Comparison of ENCODE assay signal across 1 cellular context in genomic region chrX:68823413-68824151, GRCh38.
A peak's percentile ranks its signal among the peaks of the same experiment; 100 is the strongest.
TF ChIP-seq lines count a peak whose summit lies in the region.

No MANE protein-coding gene starts in this region.

TF ChIP-seq in K562, 482 proteins besides CTCF, POLR2A, EP300 and RAD21:
- no peak for TF ChIP-seq SNAPC5 (CRISPR knock-in tag; IDR thresholded peaks at IDR 0.05)
- TF ChIP-seq MEIS2 (IDR thresholded peaks at IDR 0.05; ENCODE audit: partially characterized antibody), result peak; percentile 40
- TF ChIP-seq BRD9 (IDR thresholded peaks at IDR 0.05; ENCODE audit: low read depth, partially characterized antibody), result no peak
- peak; percentile 46; the same call in 1 of the 2 replicates for TF ChIP-seq PKNOX1 (IDR thresholded peaks at IDR 0.05)
- no peak for TF ChIP-seq ETV5 (CRISPR knock-in tag; IDR thresholded peaks at IDR 0.05; ENCODE audit: low read depth)
- TF ChIP-seq RNF2 (IDR thresholded peaks at IDR 0.05), result no peak
